ENCODE assay signal across 34 cellular contexts in the genomic region with DNA sequence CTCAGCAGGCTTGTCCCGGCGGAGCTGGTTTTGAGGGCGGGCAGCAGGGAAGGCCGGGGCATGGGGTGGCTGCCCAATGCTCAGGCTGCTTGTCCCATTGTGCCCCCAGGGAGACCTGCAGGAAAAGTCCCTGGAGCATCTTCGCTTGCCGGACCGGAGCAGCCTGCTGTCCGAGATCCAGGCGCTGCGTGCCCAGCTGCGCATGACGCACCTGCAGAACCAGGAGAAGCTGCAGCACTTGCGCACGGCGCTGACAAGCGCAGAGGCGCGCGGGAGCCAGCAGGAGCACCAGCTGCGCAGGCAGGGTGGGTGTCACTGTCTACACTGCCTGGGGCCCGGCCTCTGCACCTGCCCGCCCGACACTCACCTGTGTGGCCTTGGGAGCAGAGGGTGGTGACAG.
"Had no signal": no experiment of that assay in that cellular context is flagged by ENCODE, and none has a peak within 500 bp of the region (broad histone marks: within the 10 kb centered on the region; RNA-seq: fewer than 3 reads in every experiment).

No MANE protein-coding gene starts in this region.

- DNase-seq: activated B cell treated with CpG ODN at 0.5 μM for 24 hours; activated CD4-positive, alpha-beta memory T cell treated with anti-CD3 and anti-CD28 coated beads for 36 hours; activated CD4-positive, alpha-beta T cell treated with anti-CD3 and anti-CD28 coated beads for 4 hours; activated CD4-positive, alpha-beta T cell treated with anti-CD3 and anti-CD28 coated beads, Interleukin-2, amount 50 U/mL, for 1 hour; activated CD4-positive, CD25-positive, alpha-beta regulatory T cell treated with anti-CD3 and anti-CD28 coated beads, Interleukin-2, amount 50 U/mL, for 72 hours; activated CD8-positive, alpha-beta memory T cell treated with anti-CD3 and anti-CD28 coated beads, Interleukin-2, amount 50 U/mL, for 4 hours; activated effector memory CD4-positive, alpha-beta T cell treated with Interleukin-2 at 50 U/mL for 16 hours; activated naive CD4-positive, alpha-beta T cell treated with anti-CD3 and anti-CD28 coated beads, Interleukin-2, amount 10 ng/mL, durations not matched to agents 7 days and 5 days; activated naive CD8-positive, alpha-beta T cell treated with anti-CD3 and anti-CD28 coated beads, Interleukin-2, amount 50 U/mL, for 24 hours; activated T-cell treated with anti-CD3 and anti-CD28 coated beads for 4 hours; activated T-cell treated with anti-CD3 and anti-CD28 coated beads, Interleukin-2, amount 50 U/mL, for 4 hours; anterior cingulate cortex; Karpas-422; KBM-7; NCI-H1105; NCI-H1417 treated with DMSO at 0.1 percent for 48 hours; NCI-H187 treated with DMSO at 0.1 percent for 48 hours; NCI-H2081; NCI-H2171 treated with DMSO at 0.1 percent for 48 hours; NCI-H2227 treated with DMSO at 0.1 percent for 48 hours; NCI-H446; NCI-H524; NCI-H69; NCI-H82; SIG-M5; SW 1271; T-helper 1 cell; T-helper 2 cell; T-helper 9 cell had no signal

- H3K4me3 Mint-ChIP-seq: activated B cell treated with CpG ODN at 0.5 μM for 24 hours; activated CD4-positive, alpha-beta memory T cell treated with anti-CD3 and anti-CD28 coated beads for 36 hours; activated naive CD4-positive, alpha-beta T cell treated with anti-CD3 and anti-CD28 coated beads, Interleukin-2, amount 10 ng/mL, durations not matched to agents 7 days and 5 days; activated naive CD8-positive, alpha-beta T cell; activated naive CD8-positive, alpha-beta T cell treated with anti-CD3 and anti-CD28 coated beads, Interleukin-2, amount 50 U/mL, for 24 hours; activated T-cell treated with anti-CD3 and anti-CD28 coated beads, Interleukin-2, amount 50 U/mL, for 4 hours; activated T-helper 1 cell treated with anti-CD3 and anti-CD28 coated beads, Interleukin-12 subunit alpha, Interleukin-12 subunit beta, Interleukin-2, Interleukin-4 antibody, amounts not matched to agents 30 ng/mL and 10 ng/mL and 1 ng/mL, durations not matched to agents 14 hours and 24 hours and 36 hours; brain had no signal

- H3K27ac Mint-ChIP-seq: activated B cell treated with CpG ODN at 0.5 μM for 24 hours; activated CD4-positive, alpha-beta memory T cell treated with anti-CD3 and anti-CD28 coated beads for 36 hours; activated naive CD4-positive, alpha-beta T cell treated with anti-CD3 and anti-CD28 coated beads, Interleukin-2, amount 10 ng/mL, durations not matched to agents 7 days and 5 days; activated naive CD8-positive, alpha-beta T cell; activated naive CD8-positive, alpha-beta T cell treated with anti-CD3 and anti-CD28 coated beads, Interleukin-2, amount 50 U/mL, for 24 hours; activated T-helper 1 cell treated with anti-CD3 and anti-CD28 coated beads, Interleukin-12 subunit alpha, Interleukin-12 subunit beta, Interleukin-2, Interleukin-4 antibody, amounts not matched to agents 30 ng/mL and 10 ng/mL and 1 ng/mL, durations not matched to agents 14 hours and 24 hours and 36 hours; brain had no signal

- H3K9me3 Mint-ChIP-seq: activated B cell treated with CpG ODN at 0.5 μM for 24 hours; activated CD4-positive, alpha-beta memory T cell treated with anti-CD3 and anti-CD28 coated beads for 36 hours; activated naive CD4-positive, alpha-beta T cell treated with anti-CD3 and anti-CD28 coated beads, Interleukin-2, amount 10 ng/mL, durations not matched to agents 7 days and 5 days; activated naive CD8-positive, alpha-beta T cell treated with anti-CD3 and anti-CD28 coated beads, Interleukin-2, amount 50 U/mL, for 24 hours; activated T-cell treated with anti-CD3 and anti-CD28 coated beads, Interleukin-2, amount 50 U/mL, for 4 hours; activated T-helper 1 cell treated with anti-CD3 and anti-CD28 coated beads, Interleukin-12 subunit alpha, Interleukin-12 subunit beta, Interleukin-2, Interleukin-4 antibody, amounts not matched to agents 30 ng/mL and 10 ng/mL and 1 ng/mL, durations not matched to agents 14 hours and 24 hours and 36 hours; brain had no signal

- H3K27me3 Mint-ChIP-seq: activated B cell treated with CpG ODN at 0.5 μM for 24 hours; activated CD4-positive, alpha-beta memory T cell treated with anti-CD3 and anti-CD28 coated beads for 36 hours; activated naive CD4-positive, alpha-beta T cell treated with anti-CD3 and anti-CD28 coated beads, Interleukin-2, amount 10 ng/mL, durations not matched to agents 7 days and 5 days; activated naive CD8-positive, alpha-beta T cell; activated naive CD8-positive, alpha-beta T cell treated with anti-CD3 and anti-CD28 coated beads, Interleukin-2, amount 50 U/mL, for 24 hours; brain had no signal

- H3K27ac ChIP-seq: VCaP had no signal

- H3K4me1 Mint-ChIP-seq: brain had no signal

- ATAC-seq: activated naive CD8-positive, alpha-beta T cell treated with anti-CD3 and anti-CD28 coated beads, Interleukin-2, amount 50 U/mL, for 24 hours; activated T-cell treated with anti-CD3 and anti-CD28 coated beads, Interleukin-2, amount 50 U/mL, for 4 hours; Panc1 had no signal
